In genomic region chr1:44798481-44799365, GRCh38 we compare ENCODE assay signal across 9 cellular contexts. TPM values are rescaled to one million over a fixed set of nuclear protein-coding genes. Genes with fewer than 3 reads are reported as not detected.
DNase-seq lines count a peak whose midpoint lies in the region; ATAC-seq and TF ChIP-seq lines count a peak whose summit lies in the region.
"Had no signal": no experiment of that assay in that cellular context is flagged by ENCODE, and none has a peak within 500 bp of the region (broad histone marks: within the 10 kb centered on the region; RNA-seq: fewer than 3 reads in every experiment).

No MANE protein-coding gene starts in this region.

- ATAC-seq in activated B cell treated with CpG ODN at 0.5 μM for 24 hours (ENCODE audit: low read depth) (no peak), lower lobe of right lung (no peak), HG02870 (IDR thresholded peaks at IDR 0.05; ENCODE audit: unreplicated experiment) (no peak), HG03039 (IDR thresholded peaks at IDR 0.05; ENCODE audit: unreplicated experiment) (no peak)

- peaks cover 19% of the 10 kb centered on the region for H3K36me3 Mint-ChIP-seq in activated naive CD4-positive, alpha-beta T cell treated with anti-CD3 and anti-CD28 coated beads, Interleukin-2, amount 50 U/mL, for 24 hours
- peaks cover 25% of the 10 kb centered on the region for H3K36me3 Mint-ChIP-seq in activated B cell treated with CpG ODN at 0.5 μM for 24 hours (ENCODE audit: low read depth)
- peaks cover 11% of the 10 kb centered on the region for H3K36me3 Mint-ChIP-seq in type B pancreatic cell

- no peak for TF ChIP-seq CTCF in activated B cell treated with CpG ODN at 0.5 μM for 24 hours (IDR thresholded peaks at IDR 0.05)
- no peak for TF ChIP-seq CTCF in lower lobe of right lung (IDR thresholded peaks at IDR 0.05)
- TF ChIP-seq CTCF in type B pancreatic cell (conservative IDR thresholded peaks at IDR 0.05): no peak

- POLR2A ChIA-PET in activated B cell treated with CpG ODN at 0.5 μM for 24 hours (lab: Charles Lee): interaction anchor here (0.7 to 8.7 kb wide), 9 partner anchors 8 to 215 kb away, joined by 3 to 339 read pairs (median 54); partner anchors contain the start of genes BTBD19, HECTD3, RNU5D-1 and UROD

- no peaks in the 10 kb centered on the region for H3K9me3 Mint-ChIP-seq in activated naive CD4-positive, alpha-beta T cell treated with anti-CD3 and anti-CD28 coated beads, Interleukin-2, amount 50 U/mL, for 24 hours
- H3K9me3 Mint-ChIP-seq in activated B cell treated with CpG ODN at 0.5 μM for 24 hours (no peaks in the 10 kb centered on the region), type B pancreatic cell (no peaks in the 10 kb centered on the region)
- H3K9me3 Mint-ChIP-seq: activated naive CD4-positive, alpha-beta T cell treated with anti-CD3 and anti-CD28 coated beads, Interleukin-2, amount 50 U/mL, for 72 hours had no signal

- intact Hi-C loops in activated B cell treated with CpG ODN at 0.5 μM for 24 hours (cut with micrococcal nuclease): loop anchor here (1.0 kb wide), 3 partner anchors 12 to 213 kb away; partner anchors contain the start of gene HECTD3
- intact Hi-C loops in lower lobe of right lung (cut with DNase I): no loop called here

- peak overlapping the region; percentile 92 for H3K27ac ChIP-seq in lower lobe of right lung

- CTCF ChIA-PET in activated B cell treated with CpG ODN at 0.5 μM for 24 hours (lab: Charles Lee): interaction anchor here (1.1 to 1.5 kb wide), 3 partner anchors 9 to 216 kb away, joined by 3 to 7 read pairs (median 6); no protein-coding TSS in a partner anchor

- H3K4me3 Mint-ChIP-seq in activated naive CD4-positive, alpha-beta T cell treated with anti-CD3 and anti-CD28 coated beads, Interleukin-2, amount 50 U/mL, for 24 hours: peak overlapping the region; percentile 98
- H3K4me3 Mint-ChIP-seq in activated B cell treated with CpG ODN at 0.5 μM for 24 hours: peak overlapping the region; percentile 24
- H3K4me3 Mint-ChIP-seq in type B pancreatic cell: peak overlapping the region; percentile 59

- H3K36me3 ChIP-seq in lower lobe of right lung: peaks cover 13% of the 10 kb centered on the region
- H3K36me3 ChIP-seq in H7 (replicated peaks; ENCODE audit: control insufficient read depth, insufficient read depth, low read length): peaks cover 13% of the 10 kb centered on the region

- DNase-seq in activated naive CD4-positive, alpha-beta T cell treated with Interleukin-2 at 50 U/mL for 16 hours: no peak
- DNase-seq in activated B cell treated with CpG ODN at 0.5 μM for 24 hours (no peak), lower lobe of right lung (peak; percentile 47), type B pancreatic cell (ENCODE audit: extremely low spot score, unreplicated experiment) (no peak), H7 (no peak)

- no peaks in the 10 kb centered on the region for H3K9me3 ChIP-seq in lower lobe of right lung

- no peak overlapping the region for H3K4me3 ChIP-seq in lower lobe of right lung
- no peak overlapping the region for H3K4me3 ChIP-seq in H7 (ENCODE audit: insufficient read depth, low read depth, low read length)

- H3K4me1 ChIP-seq in lower lobe of right lung: peaks cover 40% of the 10 kb centered on the region

- H3K27me3 ChIP-seq in lower lobe of right lung (ENCODE audit: low read depth) (no peaks in the 10 kb centered on the region), H7 (ENCODE audit: control insufficient read depth, insufficient read depth, low read length) (peaks cover 6% of the 10 kb centered on the region; the same call in 1 of the 2 replicates)

- no peaks in the 10 kb centered on the region for H3K27me3 Mint-ChIP-seq in activated naive CD4-positive, alpha-beta T cell treated with anti-CD3 and anti-CD28 coated beads, Interleukin-2, amount 50 U/mL, for 24 hours
- no peaks in the 10 kb centered on the region for H3K27me3 Mint-ChIP-seq in activated B cell treated with CpG ODN at 0.5 μM for 24 hours
- no peaks in the 10 kb centered on the region for H3K27me3 Mint-ChIP-seq in type B pancreatic cell

- peaks cover 28% of the 10 kb centered on the region for H3K4me1 Mint-ChIP-seq in activated naive CD4-positive, alpha-beta T cell treated with anti-CD3 and anti-CD28 coated beads, Interleukin-2, amount 50 U/mL, for 24 hours
- peaks cover 33% of the 10 kb centered on the region for H3K4me1 Mint-ChIP-seq in activated B cell treated with CpG ODN at 0.5 μM for 24 hours
- H3K4me1 Mint-ChIP-seq in type B pancreatic cell (ENCODE audit: unreplicated experiment): peaks cover 15% of the 10 kb centered on the region

- no peak overlapping the region for H3K27ac Mint-ChIP-seq in activated naive CD4-positive, alpha-beta T cell treated with anti-CD3 and anti-CD28 coated beads, Interleukin-2, amount 50 U/mL, for 24 hours
- H3K27ac Mint-ChIP-seq in activated B cell treated with CpG ODN at 0.5 μM for 24 hours (peak overlapping the region; percentile 100), type B pancreatic cell (peak overlapping the region; percentile 99)

RNA-seq across cellular contexts. Expression of gene PLK3, which starts 1.5 kb away (rescaled TPM):
- total RNA-seq in activated B cell treated with CpG ODN at 0.5 μM for 24 hours (63.0 and 82.0 TPM in 2 replicates), lower lobe of right lung (27.7 TPM), type B pancreatic cell (ENCODE audit: low replicate concordance) (18.5 and 39.1 TPM in 2 replicates)
- 4.9 and 10.1 TPM in 2 replicates for total RNA-seq in H7 (2014; rRNA removed; shearing (Covaris generic))

RNA-seq across cellular contexts. Expression of gene DYNLT4, which starts 8.4 kb away (rescaled TPM):
- total RNA-seq in activated B cell treated with CpG ODN at 0.5 μM for 24 hours: not detected in 2 replicates
- 5.2 TPM for total RNA-seq in lower lobe of right lung
- total RNA-seq in type B pancreatic cell (ENCODE audit: low replicate concordance): 1.1 TPM in 1 of 2 replicates, not detected in the other
- 1.00 TPM in 1 of 2 replicates, not detected in the other for total RNA-seq in H7 (2014; rRNA removed; shearing (Covaris generic))

RNA-seq across cellular contexts. Expression of gene BTBD19, which starts 9.6 kb away (rescaled TPM):
- total RNA-seq in activated B cell treated with CpG ODN at 0.5 μM for 24 hours (25.8 and 27.6 TPM in 2 replicates), lower lobe of right lung (8.7 TPM), type B pancreatic cell (ENCODE audit: low replicate concordance) (7.0 and 10.3 TPM in 2 replicates)
- 0.78 and 1.4 TPM in 2 replicates for total RNA-seq in H7 (2014; rRNA removed; shearing (Covaris generic))

RNA-seq across cellular contexts. Expression of gene BEST4, which starts 10.8 kb away (rescaled TPM):
- total RNA-seq in activated B cell treated with CpG ODN at 0.5 μM for 24 hours: 0.49 and 0.62 TPM in 2 replicates
- total RNA-seq in lower lobe of right lung: 1.7 TPM
- 0.48 and 0.99 TPM in 2 replicates for total RNA-seq in type B pancreatic cell (ENCODE audit: low replicate concordance)
- 0.80 and 1.4 TPM in 2 replicates for total RNA-seq in H7 (2014; rRNA removed; shearing (Covaris generic))

RNA-seq across cellular contexts. Expression of gene RPS8, which starts 23.4 kb away (rescaled TPM):
- 3,767 and 4,240 TPM in 2 replicates for total RNA-seq in activated B cell treated with CpG ODN at 0.5 μM for 24 hours
- total RNA-seq in lower lobe of right lung: 1,341 TPM
- total RNA-seq in type B pancreatic cell (ENCODE audit: low replicate concordance): 2,494 and 2,620 TPM in 2 replicates
- total RNA-seq in H7 (2014; rRNA removed; shearing (Covaris generic)): 3,197 and 3,561 TPM in 2 replicates

Comparison
In these comparisons a context has a peak if more than half of its experiments do, and no peak if none do; other contexts are left out.
1. H3K4me3 Mint-ChIP-seq: peak in every context shown above with its lines; median percentile 98 in activated naive CD4-positive, alpha-beta T cell treated with anti-CD3 and anti-CD28 coated beads, Interleukin-2, amount 50 U/mL, for 24 hours; 59 in type B pancreatic cell; 24 in activated B cell treated with CpG ODN at 0.5 μM for 24 hours.